Comparison of ENCODE assay signal across 1 cellular context in the genomic region with DNA sequence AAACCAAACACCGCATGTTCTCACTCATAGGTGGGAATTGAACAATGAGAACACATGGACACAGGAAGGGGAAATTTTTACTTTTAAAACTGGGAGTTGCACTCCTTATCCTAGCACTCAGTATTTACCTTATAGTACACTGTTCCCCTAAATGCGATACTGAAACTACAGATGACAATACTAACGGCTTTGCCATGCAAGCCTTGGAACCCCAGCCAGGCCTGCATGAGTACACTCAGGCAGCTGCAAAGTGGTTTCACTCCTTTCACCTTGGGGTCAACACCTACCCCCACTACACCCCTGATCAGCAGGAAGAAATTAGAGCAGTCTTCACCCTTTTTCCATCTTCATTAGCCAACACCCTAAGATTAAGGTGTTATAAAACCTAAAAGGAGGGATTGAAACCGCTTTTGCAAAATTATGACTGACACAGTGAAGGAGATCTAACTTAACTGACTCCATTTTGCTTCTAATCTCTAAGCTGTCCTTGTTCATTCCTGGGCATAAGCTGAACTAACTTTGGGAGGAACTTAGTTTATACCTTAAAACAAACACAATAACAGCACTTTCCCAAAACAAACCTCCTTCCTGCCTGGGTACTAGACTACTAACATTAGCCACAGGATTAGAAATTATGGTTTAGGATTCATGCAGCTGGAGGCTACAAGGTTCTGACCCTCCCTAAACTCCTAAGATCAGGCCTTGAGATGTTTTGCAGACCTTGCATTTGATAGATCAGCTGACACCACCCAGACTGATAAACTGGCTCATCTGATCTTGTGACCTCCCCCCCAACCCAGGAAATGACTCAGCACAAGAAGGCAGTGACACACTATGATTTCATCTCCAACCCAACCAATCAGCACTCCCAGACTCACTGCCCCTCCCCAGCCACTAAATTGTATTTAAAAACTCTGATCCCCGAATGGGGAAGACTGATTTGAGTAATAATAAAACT.
TF ChIP-seq lines count a peak whose summit lies in the region.

No MANE protein-coding gene starts in this region.

TF ChIP-seq in K562, 482 proteins besides CTCF, POLR2A, EP300 and RAD21 (continued from another document and continues in another):
- TF ChIP-seq, protein P1, sequence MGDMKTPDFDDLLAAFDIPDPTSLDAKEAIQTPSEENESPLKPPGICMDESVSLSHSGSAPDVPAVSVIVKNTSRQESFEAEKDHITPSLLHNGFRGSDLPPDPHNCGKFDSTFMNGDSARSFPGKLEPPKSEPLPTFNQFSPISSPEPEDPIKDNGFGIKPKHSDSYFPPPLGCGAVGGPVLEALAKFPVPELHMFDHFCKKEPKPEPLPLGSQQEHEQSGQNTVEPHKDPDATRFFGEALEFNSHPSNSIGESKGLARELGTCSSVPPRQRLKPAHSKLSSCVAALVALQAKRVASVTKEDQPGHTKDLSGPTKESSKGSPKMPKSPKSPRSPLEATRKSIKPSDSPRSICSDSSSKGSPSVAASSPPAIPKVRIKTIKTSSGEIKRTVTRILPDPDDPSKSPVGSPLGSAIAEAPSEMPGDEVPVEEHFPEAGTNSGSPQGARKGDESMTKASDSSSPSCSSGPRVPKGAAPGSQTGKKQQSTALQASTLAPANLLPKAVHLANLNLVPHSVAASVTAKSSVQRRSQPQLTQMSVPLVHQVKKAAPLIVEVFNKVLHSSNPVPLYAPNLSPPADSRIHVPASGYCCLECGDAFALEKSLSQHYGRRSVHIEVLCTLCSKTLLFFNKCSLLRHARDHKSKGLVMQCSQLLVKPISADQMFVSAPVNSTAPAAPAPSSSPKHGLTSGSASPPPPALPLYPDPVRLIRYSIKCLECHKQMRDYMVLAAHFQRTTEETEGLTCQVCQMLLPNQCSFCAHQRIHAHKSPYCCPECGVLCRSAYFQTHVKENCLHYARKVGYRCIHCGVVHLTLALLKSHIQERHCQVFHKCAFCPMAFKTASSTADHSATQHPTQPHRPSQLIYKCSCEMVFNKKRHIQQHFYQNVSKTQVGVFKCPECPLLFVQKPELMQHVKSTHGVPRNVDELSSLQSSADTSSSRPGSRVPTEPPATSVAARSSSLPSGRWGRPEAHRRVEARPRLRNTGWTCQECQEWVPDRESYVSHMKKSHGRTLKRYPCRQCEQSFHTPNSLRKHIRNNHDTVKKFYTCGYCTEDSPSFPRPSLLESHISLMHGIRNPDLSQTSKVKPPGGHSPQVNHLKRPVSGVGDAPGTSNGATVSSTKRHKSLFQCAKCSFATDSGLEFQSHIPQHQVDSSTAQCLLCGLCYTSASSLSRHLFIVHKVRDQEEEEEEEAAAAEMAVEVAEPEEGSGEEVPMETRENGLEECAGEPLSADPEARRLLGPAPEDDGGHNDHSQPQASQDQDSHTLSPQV (IDR thresholded peaks at IDR 0.05), result peak; percentile 97
- TF ChIP-seq ZNF3 (CRISPR knock-in tag; IDR thresholded peaks at IDR 0.05), result 0 out of 2 replicates have a peak, but pooled peaks have one; percentile 56
- TF ChIP-seq, protein P2, sequence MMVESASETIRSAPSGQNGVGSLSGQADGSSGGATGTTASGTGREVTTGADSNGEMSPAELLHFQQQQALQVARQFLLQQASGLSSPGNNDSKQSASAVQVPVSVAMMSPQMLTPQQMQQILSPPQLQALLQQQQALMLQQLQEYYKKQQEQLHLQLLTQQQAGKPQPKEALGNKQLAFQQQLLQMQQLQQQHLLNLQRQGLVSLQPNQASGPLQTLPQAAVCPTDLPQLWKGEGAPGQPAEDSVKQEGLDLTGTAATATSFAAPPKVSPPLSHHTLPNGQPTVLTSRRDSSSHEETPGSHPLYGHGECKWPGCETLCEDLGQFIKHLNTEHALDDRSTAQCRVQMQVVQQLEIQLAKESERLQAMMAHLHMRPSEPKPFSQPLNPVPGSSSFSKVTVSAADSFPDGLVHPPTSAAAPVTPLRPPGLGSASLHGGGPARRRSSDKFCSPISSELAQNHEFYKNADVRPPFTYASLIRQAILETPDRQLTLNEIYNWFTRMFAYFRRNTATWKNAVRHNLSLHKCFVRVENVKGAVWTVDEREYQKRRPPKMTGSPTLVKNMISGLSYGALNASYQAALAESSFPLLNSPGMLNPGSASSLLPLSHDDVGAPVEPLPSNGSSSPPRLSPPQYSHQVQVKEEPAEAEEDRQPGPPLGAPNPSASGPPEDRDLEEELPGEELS (CRISPR knock-in tag; IDR thresholded peaks at IDR 0.05; ENCODE audit: borderline replicate concordance), result no peak
- TF ChIP-seq HMG20A (CRISPR knock-in tag; conservative IDR thresholded peaks at IDR 0.05), result no peak
- TF ChIP-seq, protein P3, sequence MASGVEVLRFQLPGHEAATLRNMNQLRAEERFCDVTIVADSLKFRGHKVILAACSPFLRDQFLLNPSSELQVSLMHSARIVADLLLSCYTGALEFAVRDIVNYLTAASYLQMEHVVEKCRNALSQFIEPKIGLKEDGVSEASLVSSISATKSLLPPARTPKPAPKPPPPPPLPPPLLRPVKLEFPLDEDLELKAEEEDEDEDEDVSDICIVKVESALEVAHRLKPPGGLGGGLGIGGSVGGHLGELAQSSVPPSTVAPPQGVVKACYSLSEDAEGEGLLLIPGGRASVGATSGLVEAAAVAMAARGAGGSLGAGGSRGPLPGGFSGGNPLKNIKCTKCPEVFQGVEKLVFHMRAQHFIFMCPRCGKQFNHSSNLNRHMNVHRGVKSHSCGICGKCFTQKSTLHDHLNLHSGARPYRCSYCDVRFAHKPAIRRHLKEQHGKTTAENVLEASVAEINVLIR (CRISPR knock-in tag; IDR thresholded peaks at IDR 0.05), result peak; percentile 84
- TF ChIP-seq EP400 (IDR thresholded peaks at IDR 0.05), result no peak
- TF ChIP-seq POLR3G (IDR thresholded peaks at IDR 0.05; ENCODE audit: extremely low read depth, insufficient read length, insufficient replicate concordance), result no peak
- TF ChIP-seq, protein P4, sequence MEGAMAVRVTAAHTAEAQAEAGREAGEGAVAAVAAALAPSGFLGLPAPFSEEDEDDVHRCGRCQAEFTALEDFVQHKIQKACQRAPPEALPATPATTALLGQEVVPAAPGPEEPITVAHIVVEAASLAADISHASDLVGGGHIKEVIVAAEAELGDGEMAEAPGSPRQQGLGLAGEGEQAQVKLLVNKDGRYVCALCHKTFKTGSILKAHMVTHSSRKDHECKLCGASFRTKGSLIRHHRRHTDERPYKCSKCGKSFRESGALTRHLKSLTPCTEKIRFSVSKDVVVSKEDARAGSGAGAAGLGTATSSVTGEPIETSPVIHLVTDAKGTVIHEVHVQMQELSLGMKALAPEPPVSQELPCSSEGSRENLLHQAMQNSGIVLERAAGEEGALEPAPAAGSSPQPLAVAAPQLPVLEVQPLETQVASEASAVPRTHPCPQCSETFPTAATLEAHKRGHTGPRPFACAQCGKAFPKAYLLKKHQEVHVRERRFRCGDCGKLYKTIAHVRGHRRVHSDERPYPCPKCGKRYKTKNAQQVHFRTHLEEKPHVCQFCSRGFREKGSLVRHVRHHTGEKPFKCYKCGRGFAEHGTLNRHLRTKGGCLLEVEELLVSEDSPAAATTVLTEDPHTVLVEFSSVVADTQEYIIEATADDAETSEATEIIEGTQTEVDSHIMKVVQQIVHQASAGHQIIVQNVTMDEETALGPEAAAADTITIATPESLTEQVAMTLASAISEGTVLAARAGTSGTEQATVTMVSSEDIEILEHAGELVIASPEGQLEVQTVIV (CRISPR knock-in tag; IDR thresholded peaks at IDR 0.05; ENCODE audit: borderline replicate concordance), result peak; percentile 86
- TF ChIP-seq, protein P5, sequence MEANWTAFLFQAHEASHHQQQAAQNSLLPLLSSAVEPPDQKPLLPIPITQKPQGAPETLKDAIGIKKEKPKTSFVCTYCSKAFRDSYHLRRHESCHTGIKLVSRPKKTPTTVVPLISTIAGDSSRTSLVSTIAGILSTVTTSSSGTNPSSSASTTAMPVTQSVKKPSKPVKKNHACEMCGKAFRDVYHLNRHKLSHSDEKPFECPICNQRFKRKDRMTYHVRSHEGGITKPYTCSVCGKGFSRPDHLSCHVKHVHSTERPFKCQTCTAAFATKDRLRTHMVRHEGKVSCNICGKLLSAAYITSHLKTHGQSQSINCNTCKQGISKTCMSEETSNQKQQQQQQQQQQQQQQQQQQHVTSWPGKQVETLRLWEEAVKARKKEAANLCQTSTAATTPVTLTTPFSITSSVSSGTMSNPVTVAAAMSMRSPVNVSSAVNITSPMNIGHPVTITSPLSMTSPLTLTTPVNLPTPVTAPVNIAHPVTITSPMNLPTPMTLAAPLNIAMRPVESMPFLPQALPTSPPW (CRISPR knock-in tag; IDR thresholded peaks at IDR 0.05), result peak; percentile 75
- peak; percentile 88 for TF ChIP-seq CXXC5 (CRISPR knock-in tag; IDR thresholded peaks at IDR 0.05)
- peak; percentile 99 for TF ChIP-seq ZNF584 (CRISPR knock-in tag; IDR thresholded peaks at IDR 0.05; ENCODE audit: low read depth)
- TF ChIP-seq ZNF316 (IDR thresholded peaks at IDR 0.05), result peak; percentile 97
- TF ChIP-seq ERF (CRISPR knock-in tag; IDR thresholded peaks at IDR 0.05), result peak; percentile 85
- TF ChIP-seq MTA2 (IDR thresholded peaks at IDR 0.05; ENCODE audit: low read depth), result no peak
- TF ChIP-seq POLR2B (IDR thresholded peaks at IDR 0.05; ENCODE audit: low read depth, partially characterized antibody), result no peak
- peak; percentile 66; the same call in 1 of the 2 replicates for TF ChIP-seq ZSCAN32 (CRISPR knock-in tag; IDR thresholded peaks at IDR 0.05)
- TF ChIP-seq, protein P6, sequence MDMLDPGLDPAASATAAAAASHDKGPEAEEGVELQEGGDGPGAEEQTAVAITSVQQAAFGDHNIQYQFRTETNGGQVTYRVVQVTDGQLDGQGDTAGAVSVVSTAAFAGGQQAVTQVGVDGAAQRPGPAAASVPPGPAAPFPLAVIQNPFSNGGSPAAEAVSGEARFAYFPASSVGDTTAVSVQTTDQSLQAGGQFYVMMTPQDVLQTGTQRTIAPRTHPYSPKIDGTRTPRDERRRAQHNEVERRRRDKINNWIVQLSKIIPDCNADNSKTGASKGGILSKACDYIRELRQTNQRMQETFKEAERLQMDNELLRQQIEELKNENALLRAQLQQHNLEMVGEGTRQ (CRISPR knock-in tag; IDR thresholded peaks at IDR 0.05), result peak; percentile 56
- peak; percentile 97 for TF ChIP-seq SMAD4 (CRISPR knock-in tag; conservative IDR thresholded peaks at IDR 0.05)
- peak; percentile 58 for TF ChIP-seq POLR2H (tag; IDR thresholded peaks at IDR 0.05; ENCODE audit: low read depth)
- TF ChIP-seq MAZ (CRISPR knock-in tag; conservative IDR thresholded peaks at IDR 0.05 in 1 of 2, IDR thresholded peaks at IDR 0.05 in 1 of 2), result peak; percentile 7 to 76; a peak in 2 of 4 replicates
- TF ChIP-seq, protein P7, sequence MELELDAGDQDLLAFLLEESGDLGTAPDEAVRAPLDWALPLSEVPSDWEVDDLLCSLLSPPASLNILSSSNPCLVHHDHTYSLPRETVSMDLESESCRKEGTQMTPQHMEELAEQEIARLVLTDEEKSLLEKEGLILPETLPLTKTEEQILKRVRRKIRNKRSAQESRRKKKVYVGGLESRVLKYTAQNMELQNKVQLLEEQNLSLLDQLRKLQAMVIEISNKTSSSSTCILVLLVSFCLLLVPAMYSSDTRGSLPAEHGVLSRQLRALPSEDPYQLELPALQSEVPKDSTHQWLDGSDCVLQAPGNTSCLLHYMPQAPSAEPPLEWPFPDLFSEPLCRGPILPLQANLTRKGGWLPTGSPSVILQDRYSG (tag; conservative IDR thresholded peaks at IDR 0.05; ENCODE audit: low read depth), result peak; percentile 96
- TF ChIP-seq SNRNP70 (optimal IDR thresholded peaks at IDR 0.05; ENCODE audit: low read depth, low read length), result no peak
- TF ChIP-seq, protein P8, sequence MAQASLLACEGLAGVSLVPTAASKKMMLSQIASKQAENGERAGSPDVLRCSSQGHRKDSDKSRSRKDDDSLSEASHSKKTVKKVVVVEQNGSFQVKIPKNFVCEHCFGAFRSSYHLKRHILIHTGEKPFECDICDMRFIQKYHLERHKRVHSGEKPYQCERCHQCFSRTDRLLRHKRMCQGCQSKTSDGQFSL (CRISPR knock-in tag; IDR thresholded peaks at IDR 0.05), result 0 out of 2 replicates have a peak, but pooled peaks have one; percentile 72
- TF ChIP-seq, protein P8 (tag; IDR thresholded peaks at IDR 0.05), result peak; percentile 95
- no peak for TF ChIP-seq ZNF77 (CRISPR knock-in tag; IDR thresholded peaks at IDR 0.05)
- no peak for TF ChIP-seq CBX8 (IDR thresholded peaks at IDR 0.05; ENCODE audit: borderline replicate concordance, extremely low read depth, low read depth, low read length, poor library complexity, severe bottlenecking)
- peak; percentile 56; the same call in 1 of the 2 replicates for TF ChIP-seq PPARD (CRISPR knock-in tag; IDR thresholded peaks at IDR 0.05)
- peak; percentile 95 for TF ChIP-seq PTRF (tag; IDR thresholded peaks at IDR 0.05)
- no peak for TF ChIP-seq TFAM (CRISPR knock-in tag; conservative IDR thresholded peaks at IDR 0.05)
- TF ChIP-seq, protein P9, sequence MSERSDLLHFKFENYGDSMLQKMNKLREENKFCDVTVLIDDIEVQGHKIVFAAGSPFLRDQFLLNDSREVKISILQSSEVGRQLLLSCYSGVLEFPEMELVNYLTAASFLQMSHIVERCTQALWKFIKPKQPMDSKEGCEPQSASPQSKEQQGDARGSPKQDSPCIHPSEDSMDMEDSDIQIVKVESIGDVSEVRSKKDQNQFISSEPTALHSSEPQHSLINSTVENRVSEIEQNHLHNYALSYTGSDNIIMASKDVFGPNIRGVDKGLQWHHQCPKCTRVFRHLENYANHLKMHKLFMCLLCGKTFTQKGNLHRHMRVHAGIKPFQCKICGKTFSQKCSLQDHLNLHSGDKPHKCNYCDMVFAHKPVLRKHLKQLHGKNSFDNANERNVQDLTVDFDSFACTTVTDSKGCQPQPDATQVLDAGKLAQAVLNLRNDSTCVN (CRISPR knock-in tag; IDR thresholded peaks at IDR 0.05), result peak; percentile 86; the same call in 1 of the 2 replicates
- TF ChIP-seq, protein P10, sequence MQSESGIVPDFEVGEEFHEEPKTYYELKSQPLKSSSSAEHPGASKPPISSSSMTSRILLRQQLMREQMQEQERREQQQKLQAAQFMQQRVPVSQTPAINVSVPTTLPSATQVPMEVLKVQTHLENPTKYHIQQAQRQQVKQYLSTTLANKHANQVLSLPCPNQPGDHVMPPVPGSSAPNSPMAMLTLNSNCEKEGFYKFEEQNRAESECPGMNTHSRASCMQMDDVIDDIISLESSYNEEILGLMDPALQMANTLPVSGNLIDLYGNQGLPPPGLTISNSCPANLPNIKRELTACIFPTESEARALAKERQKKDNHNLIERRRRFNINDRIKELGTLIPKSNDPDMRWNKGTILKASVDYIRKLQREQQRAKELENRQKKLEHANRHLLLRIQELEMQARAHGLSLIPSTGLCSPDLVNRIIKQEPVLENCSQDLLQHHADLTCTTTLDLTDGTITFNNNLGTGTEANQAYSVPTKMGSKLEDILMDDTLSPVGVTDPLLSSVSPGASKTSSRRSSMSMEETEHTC (IDR thresholded peaks at IDR 0.05), result peak; percentile 91
- TF ChIP-seq TRIM24 (IDR thresholded peaks at IDR 0.05), result peak; percentile 75 to 83
- 0 out of 2 replicates have a peak, but pooled peaks have one; percentile 88 for TF ChIP-seq RHOXF2B (CRISPR knock-in tag; conservative IDR thresholded peaks at IDR 0.05)
- 0 out of 2 replicates have a peak, but pooled peaks have one; percentile 50 for TF ChIP-seq KLF1 (tag; IDR thresholded peaks at IDR 0.05)
- no peak for TF ChIP-seq EWSR1 (IDR thresholded peaks at IDR 0.05; ENCODE audit: borderline replicate concordance, low read depth, partially characterized antibody)
- TF ChIP-seq ZNF134 (CRISPR knock-in tag; conservative IDR thresholded peaks at IDR 0.05), result peak; percentile 81
- TF ChIP-seq, protein P11, sequence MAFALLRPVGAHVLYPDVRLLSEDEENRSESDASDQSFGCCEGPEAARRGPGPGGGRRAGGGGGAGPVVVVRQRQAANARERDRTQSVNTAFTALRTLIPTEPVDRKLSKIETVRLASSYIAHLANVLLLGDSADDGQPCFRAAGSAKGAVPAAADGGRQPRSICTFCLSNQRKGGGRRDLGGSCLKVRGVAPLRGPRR (CRISPR knock-in tag; IDR thresholded peaks at IDR 0.05), result 0 out of 2 replicates have a peak, but pooled peaks have one; percentile 74
- peak; percentile 83 for TF ChIP-seq MAFK (IDR thresholded peaks at IDR 0.05; ENCODE audit: low read length)
